17 cellular contexts compared by ENCODE assay signal in genomic region chr19:38841180-38841766, GRCh38. TPM values are rescaled to one million over a fixed set of nuclear protein-coding genes. Genes with fewer than 3 reads are reported as not detected.
DNase-seq lines count a peak whose midpoint lies in the region; ATAC-seq and TF ChIP-seq lines count a peak whose summit lies in the region.
"Had no signal": no experiment of that assay in that cellular context is flagged by ENCODE, and none has a peak within 500 bp of the region (broad histone marks: within the 10 kb centered on the region; RNA-seq: fewer than 3 reads in every experiment).

No MANE protein-coding gene starts in this region.

- peaks cover 31 to 74% of the 10 kb centered on the region in 2 donors for H3K36me3 Mint-ChIP-seq in activated T-cell treated with anti-CD3 and anti-CD28 coated beads, Interleukin-2, amount 50 U/mL, for 72 hours (ENCODE audit: insufficient read depth in 2 of 2)

- intact Hi-C loops in spleen (cut with DNase I; ENCODE audit: low total_unique reads) = no loop called here

- H3K4me3 ChIP-seq in esophagus (ENCODE audit: low read depth in 1 of 2, low read length in 2 of 2) (no peak overlapping the region), spleen (peak overlapping the region in 1 of 8 donors; percentile 12)
- H3K4me3 ChIP-seq: heart right ventricle, left ventricle myocardium inferior had no signal

- H3K27ac ChIP-seq in VCaP (peak overlapping the region; percentile 100), esophagus (ENCODE audit: low read depth in 2 of 2, low read length in 1 of 2) (peak overlapping the region; percentile 40 to 69), spleen (peak overlapping the region in 5 of 8 donors; percentile 67 to 99 (median 72))
- H3K27ac ChIP-seq: left ventricle myocardium inferior had no signal

- peaks cover 88% of the 10 kb centered on the region for H3K4me1 Mint-ChIP-seq in activated T-cell treated with anti-CD3 and anti-CD28 coated beads, Interleukin-2, amount 50 U/mL, for 72 hours (ENCODE audit: low read depth)

- H3K27ac Mint-ChIP-seq in activated T-cell treated with anti-CD3 and anti-CD28 coated beads, Interleukin-2, amount 50 U/mL, for 72 hours = peak overlapping the region; percentile 88

- H3K9me3 ChIP-seq in esophagus (ENCODE audit: control insufficient read depth in 2 of 2, insufficient read depth in 1 of 2, low read depth in 1 of 2, low read length in 1 of 2) = no peaks in the 10 kb centered on the region
- H3K9me3 ChIP-seq in spleen = no peaks in the 10 kb centered on the region
- H3K9me3 ChIP-seq: heart right ventricle, left ventricle myocardium inferior had no signal

- 86 to 87% methylated on average over 12 of the region's 12 CpGs for WGBS in esophagus, 2 donors
- 88 to 94% (median 91%) methylated on average over 12 of the region's 12 CpGs for WGBS in spleen, 5 donors

- ATAC-seq in activated T-cell treated with anti-CD3 and anti-CD28 coated beads, Interleukin-2, amount 50 U/mL, for 72 hours (replicated peaks in 1 of 2) = no peak
- ATAC-seq in HG03139 (IDR thresholded peaks at IDR 0.05; ENCODE audit: unreplicated experiment) (no peak), HG02798 (IDR thresholded peaks at IDR 0.05; ENCODE audit: poor library complexity, unreplicated experiment) (no peak)
- ATAC-seq: heart right ventricle, PC-3 had no signal

- no peaks in the 10 kb centered on the region for H3K9me3 Mint-ChIP-seq in activated T-cell treated with anti-CD3 and anti-CD28 coated beads, Interleukin-2, amount 50 U/mL, for 72 hours

- peak overlapping the region; percentile 69 to 92 for H3K4me3 Mint-ChIP-seq in activated T-cell treated with anti-CD3 and anti-CD28 coated beads, Interleukin-2, amount 50 U/mL, for 72 hours

- H3K36me3 ChIP-seq in esophagus (ENCODE audit: control insufficient read depth in 2 of 2, insufficient read depth in 2 of 2, low read length in 1 of 2) (peaks cover 44 to 82% of the 10 kb centered on the region in 2 donors), spleen (peaks cover 12 to 100% (median 100%) of the 10 kb centered on the region in 6 donors)

- H3K4me1 ChIP-seq in esophagus (ENCODE audit: control insufficient read depth in 2 of 2, insufficient read depth in 2 of 2, low read length in 1 of 2) = peaks cover 3 to 13% of the 10 kb centered on the region in 2 donors
- peaks cover 25 to 99% (median 79%) of the 10 kb centered on the region in 6 donors for H3K4me1 ChIP-seq in spleen

- H3K27me3 ChIP-seq in esophagus (ENCODE audit: control insufficient read depth in 1 of 2, insufficient read depth in 2 of 2, low read length in 2 of 2) (no peaks in the 10 kb centered on the region), spleen (replicated peaks in 1 of 7) (no peaks in the 10 kb centered on the region)
- H3K27me3 ChIP-seq: heart right ventricle had no signal

- TF ChIP-seq POLR2A in spleen (IDR thresholded peaks at IDR 0.05) = no peak

- TF ChIP-seq CTCF in VCaP (conservative IDR thresholded peaks at IDR 0.05) (no peak), spleen (IDR thresholded peaks at IDR 0.05 in 8 of 11, conservative IDR thresholded peaks at IDR 0.05 in 3 of 11) (no peak)

- no peaks in the 10 kb centered on the region for H3K27me3 Mint-ChIP-seq in activated T-cell treated with anti-CD3 and anti-CD28 coated beads, Interleukin-2, amount 50 U/mL, for 72 hours (ENCODE audit: low read depth)

- DNase-seq in activated T-cell treated with anti-CD3 and anti-CD28 coated beads, Interleukin-2, amount 50 U/mL, for 72 hours = no peak
- DNase-seq in activated T-cell treated with anti-CD3 and anti-CD28 coated beads for 4 hours (no peak), spleen (no peak), NCI-H2227 (lab: John Stamatoyannopoulos, UW; ENCODE audit: unreplicated experiment) (no peak)
- DNase-seq: EL; heart right ventricle; left ventricle myocardium inferior; NCI-H2171 treated with DMSO at 0.1 percent for 48 hours; occipital lobe; PC-3; stimulated activated CD4-positive, alpha-beta T cell treated with anti-CD3 and anti-CD28 coated beads, Interleukin-15, amount 100 ng/mL, for 24 hours; stimulated activated CD8-positive, alpha-beta memory T cell treated with anti-CD3 and anti-CD28 coated beads, Interleukin-4, amount 100 ng/mL, for 48 hours had no signal

RNA-seq across cellular contexts. Expression of gene HNRNPL, which starts 8.5 kb away (rescaled TPM):
- total RNA-seq in activated T-cell treated with anti-CD3 and anti-CD28 coated beads, Interleukin-2, amount 50 U/mL, for 72 hours = 100 to 1,000 TPM; 427 to 457 TPM
- polyA plus RNA-seq in esophagus (100 to 1,000 TPM; 134 to 150 TPM), spleen (100 to 1,000 TPM; 147 to 175 (median 168) TPM)
- total RNA-seq in spleen = 100 to 1,000 TPM; 188 to 357 (median 294) TPM

RNA-seq across cellular contexts. Expression of gene ECH1, which starts 9.7 kb away (rescaled TPM):
- 100 to 1,000 TPM; 183 to 210 TPM for total RNA-seq in activated T-cell treated with anti-CD3 and anti-CD28 coated beads, Interleukin-2, amount 50 U/mL, for 72 hours
- 100 to 1,000 TPM; 108 to 215 TPM for polyA plus RNA-seq in esophagus
- total RNA-seq in spleen = 100 to 1,000 TPM; 119 to 293 (median 191) TPM
- 100 to 1,000 TPM; 196 to 370 (median 216) TPM for polyA plus RNA-seq in spleen

RNA-seq across cellular contexts. Expression of gene LGALS4, which starts 28.5 kb away (rescaled TPM):
- total RNA-seq in activated T-cell treated with anti-CD3 and anti-CD28 coated beads, Interleukin-2, amount 50 U/mL, for 72 hours = 1 to 10 TPM; 2.3 to 4.1 TPM
- polyA plus RNA-seq in esophagus (1 to 10 TPM in 1 of 2 donors, under 1 TPM in 1; 0.66 to 2.3 TPM), spleen (1 to 10 TPM; 2.9 to 9.6 (median 9.3) TPM)
- total RNA-seq in spleen = 1 to 10 TPM; 1.1 to 7.5 (median 2.8) TPM
- total RNA-seq: M059J had no signal

RNA-seq across cellular contexts. Expression of gene RINL, which starts 36.8 kb away (rescaled TPM):
- 100 to 1,000 TPM; 122 to 151 TPM for total RNA-seq in activated T-cell treated with anti-CD3 and anti-CD28 coated beads, Interleukin-2, amount 50 U/mL, for 72 hours
- polyA plus RNA-seq in esophagus (10 to 100 TPM in 1 of 2 donors, 1 to 10 TPM in 1; 8.4 to 20.5 TPM), spleen (10 to 100 TPM; 26.6 to 42.5 (median 36.0) TPM)
- 10 to 100 TPM; 14.5 to 31.3 (median 26.5) TPM for total RNA-seq in spleen

RNA-seq across cellular contexts. Expression of gene LGALS7B, which starts 52.3 kb away (rescaled TPM):
- not detected for total RNA-seq in activated T-cell treated with anti-CD3 and anti-CD28 coated beads, Interleukin-2, amount 50 U/mL, for 72 hours
- polyA plus RNA-seq in esophagus (1,000 to 10,000 TPM; 3,260 to 6,105 TPM), spleen (100 to 1,000 TPM in 2 of 3 donors, 1 to 10 TPM in 1; 1.1 to 167 (median 116) TPM)
- total RNA-seq in spleen = 10 to 100 TPM in 2 of 7 donors, 1 to 10 TPM in 2, not detected in 3; 1.1 to 60.3 (median 17.5) TPM
- total RNA-seq: left ventricle myocardium inferior, M059J, occipital lobe, PC-3 had no signal
